ENCODE assay signal across 29 cellular contexts in genomic region chr12:114687269-114687605, GRCh38. TPM values are rescaled to one million over a fixed set of nuclear protein-coding genes. Genes with fewer than 3 reads are reported as not detected.
DNase-seq lines count a peak whose midpoint lies in the region; FAIRE-seq and TF ChIP-seq lines count a peak whose summit lies in the region.
"Had no signal": no experiment of that assay in that cellular context is flagged by ENCODE, and none has a peak within 500 bp of the region (broad histone marks: within the 10 kb centered on the region; RNA-seq: fewer than 3 reads in every experiment).

No MANE protein-coding gene starts in this region.

- H3K4me1 ChIP-seq in H1 (replicated peaks in 1 of 4; ENCODE audit: control insufficient read depth in 3 of 4, insufficient read depth in 4 of 4, low read length in 3 of 4): peaks cover 7 to 43% (median 34%) of the 10 kb centered on the region in 4 experiments
- H3K4me1 ChIP-seq in mesodermal cell (ENCODE audit: control insufficient read depth, insufficient read depth, low read length, poor library complexity, severe bottlenecking): peaks cover 34% of the 10 kb centered on the region
- H3K4me1 ChIP-seq in smooth muscle cell (ENCODE audit: low read depth): peaks cover 32% of the 10 kb centered on the region

- DNase-seq in HFF-Myc (ENCODE audit: extremely low read depth, low read depth) (no peak), H1 (ENCODE audit: low read depth in 1 of 2, low spot score in 2 of 2) (peak in 1 of 2 experiments; percentile 46), smooth muscle cell (lab: John Stamatoyannopoulos, UW; ENCODE audit: unreplicated experiment) (no peak), NCI-H1105 treated with DMSO at 0.1 percent for 48 hours (lab: John Stamatoyannopoulos, UW) (no peak), germinal center (ENCODE audit: low spot score) (no peak), NCI-H446 (lab: John Stamatoyannopoulos, UW) (no peak), DMS153 treated with DMSO at 0.1 percent for 48 hours (lab: John Stamatoyannopoulos, UW; ENCODE audit: unreplicated experiment) (no peak)
- DNase-seq: ACHN; activated CD4-positive, alpha-beta T cell treated with anti-CD3 and anti-CD28 coated beads for 48 hours; activated effector memory CD4-positive, alpha-beta T cell treated with anti-CD3 and anti-CD28 coated beads, Interleukin-2, amount 50 U/mL, for 16 hours; activated naive CD8-positive, alpha-beta T cell treated with anti-CD3 and anti-CD28 coated beads, Interleukin-2, amount 10 ng/mL, durations not matched to agents 7 days and 5 days; activated T-cell treated with anti-CD3 and anti-CD28 coated beads, Interleukin-2, amount 50 U/mL, for 1 hour; dermis blood vessel endothelial cell; glutamatergic neuron; lower lobe of right lung; NCI-H1048; NCI-H187; NCI-H524 treated with DMSO at 0.1 percent for 48 hours; nucleus accumbens; PC-3; Right ventricle myocardium superior; stimulated activated naive CD8-positive, alpha-beta T cell treated with anti-CD3 and anti-CD28 coated beads, Interleukin-15, amount 100 ng/mL, for 72 hours; tibial artery had no signal

- H2AK5ac ChIP-seq in H1 (ENCODE audit: low read depth, low read length): no peak overlapping the region

- H2BK12ac ChIP-seq in H1 (ENCODE audit: low read depth, low read length): peak overlapping the region; percentile 60; the same call in 1 of the 2 replicates

- TF ChIP-seq POLR2A in H1 (IDR thresholded peaks at IDR 0.05; ENCODE audit: control extremely low read depth in 1 of 2, low read depth in 2 of 2, low read length in 2 of 2): no peak

- no peak overlapping the region for H2BK120ac ChIP-seq in H1 (replicated peaks; ENCODE audit: low read depth, low read length)

- H3K23ac ChIP-seq in H1 (ENCODE audit: insufficient read length): no peak overlapping the region

- H3K79me1 ChIP-seq in H1 (ENCODE audit: low read depth, low read length): no peaks in the 10 kb centered on the region

- H3K9ac ChIP-seq in H1 (replicated peaks in 1 of 4; ENCODE audit: extremely low read depth in 1 of 4, low read depth in 3 of 4, low read length in 3 of 4) (no peak overlapping the region), smooth muscle cell (ENCODE audit: low read depth) (peak overlapping the region; percentile 59)
- H3K9ac ChIP-seq: BLaER1 treated with 17β-estradiol and CSF1 and Interleukin-3, amounts not matched to agents 10 nM and 100 nM had no signal

- H3K4me2 ChIP-seq in H1 (ENCODE audit: insufficient read depth in 1 of 2, low read depth in 2 of 2, low read length in 2 of 2): peak overlapping the region; percentile 41 to 95
- H3K4me2 ChIP-seq in smooth muscle cell: peak overlapping the region; percentile 89

- no peak overlapping the region for H4K8ac ChIP-seq in H1 (ENCODE audit: extremely low read depth, insufficient read depth, low read length)

- H4K91ac ChIP-seq in H1 (replicated peaks; ENCODE audit: insufficient read length, low read length): no peak overlapping the region

- H4K20me1 ChIP-seq in H1 (replicated peaks in 1 of 2; ENCODE audit: control insufficient read depth in 1 of 2, insufficient read depth in 2 of 2, low read length in 2 of 2) (peaks cover 4 to 26% of the 10 kb centered on the region in 2 experiments), smooth muscle cell (ENCODE audit: low read depth) (peaks cover 16% of the 10 kb centered on the region)

- H2BK5ac ChIP-seq in H1 (ENCODE audit: low read depth, low read length): no peak overlapping the region

- H4K5ac ChIP-seq in H1 (ENCODE audit: insufficient read length, low read depth, low read length): no peak overlapping the region

- TF ChIP-seq EP300 in H1 (IDR thresholded peaks at IDR 0.05; ENCODE audit: borderline replicate concordance in 1 of 2, low read depth in 2 of 2, low read length in 2 of 2): no peak

- no peak overlapping the region for H2BK15ac ChIP-seq in H1 (ENCODE audit: low read length)

- no peak overlapping the region for H3K14ac ChIP-seq in H1 (ENCODE audit: insufficient read length)

- H3K4me3 ChIP-seq in HFF-Myc (replicated peaks; ENCODE audit: low read depth, low read length) (peak overlapping the region; percentile 73), H1 (ENCODE audit: extremely low read depth in 1 of 4, insufficient read depth in 2 of 4, low read depth in 3 of 4, low read length in 4 of 4) (0 out of 8 replicates have a peak overlapping the region, but pooled peaks of 1 of the 4 experiments have one; percentile 54), mesodermal cell (ENCODE audit: extremely low read depth, insufficient read depth, low read length, poor library complexity, severe bottlenecking) (no peak overlapping the region), smooth muscle cell (peak overlapping the region; percentile 88)
- H3K4me3 ChIP-seq: BLaER1 treated with 17β-estradiol and CSF1 and Interleukin-3, amounts not matched to agents 10 nM and 100 nM; lower lobe of right lung; skin epidermis; tibial artery had no signal

- TF ChIP-seq CTCF in HFF-Myc (IDR thresholded peaks at IDR 0.05; ENCODE audit: low read depth, low read length, missing control alignments): no peak
- TF ChIP-seq CTCF in H1 (IDR thresholded peaks at IDR 0.05; ENCODE audit: control extremely low read depth in 1 of 3, insufficient read depth in 1 of 3, low read depth in 1 of 3, low read length in 3 of 3): no peak
- no peak for TF ChIP-seq CTCF in smooth muscle cell (IDR thresholded peaks at IDR 0.05; ENCODE audit: borderline replicate concordance, insufficient read depth, poor library complexity, severe bottlenecking)

- H3K9me3 ChIP-seq in H1 (ENCODE audit: insufficient read depth in 2 of 2, low read depth in 1 of 2, low read length in 1 of 2) (no peaks in the 10 kb centered on the region), mesodermal cell (ENCODE audit: control insufficient read depth, low read length) (no peaks in the 10 kb centered on the region), smooth muscle cell (replicated peaks; ENCODE audit: low read depth) (no peaks in the 10 kb centered on the region)
- H3K9me3 ChIP-seq: lower lobe of right lung, tibial artery had no signal

- H3K23me2 ChIP-seq in H1 (ENCODE audit: low read depth, low read length): peaks cover 16% of the 10 kb centered on the region; the same call in 1 of the 2 replicates

- H3K36me3 ChIP-seq in H1 (ENCODE audit: control insufficient read depth in 2 of 4, insufficient read depth in 4 of 4, low read length in 3 of 4) (no peaks in the 10 kb centered on the region), mesodermal cell (ENCODE audit: control insufficient read depth, insufficient read depth, low read length) (peaks cover under 1% of the 10 kb centered on the region), smooth muscle cell (ENCODE audit: low read depth) (no peaks in the 10 kb centered on the region)
- H3K36me3 ChIP-seq: BLaER1 treated with 17β-estradiol and CSF1 and Interleukin-3, amounts not matched to agents 10 nM and 100 nM; lower lobe of right lung; tibial artery had no signal

- H3K27me3 ChIP-seq in H1 (replicated peaks in 1 of 4; ENCODE audit: control insufficient read depth in 3 of 4, extremely low read depth in 1 of 4, insufficient read depth in 3 of 4, low read length in 3 of 4): peaks cover 78 to 94% (median 89%) of the 10 kb centered on the region in 4 experiments
- no peaks in the 10 kb centered on the region for H3K27me3 ChIP-seq in smooth muscle cell (ENCODE audit: low read depth)

- no peak overlapping the region for H3K18ac ChIP-seq in H1 (ENCODE audit: extremely low read depth, low read length)

- no peak for TF ChIP-seq RAD21 in H1 (IDR thresholded peaks at IDR 0.05 in 1 of 2, conservative IDR thresholded peaks at IDR 0.05 in 1 of 2; ENCODE audit: low read depth in 2 of 2, low read length in 2 of 2)

- 8% methylated on average over 10 of the region's 13 CpGs; no CpG with 5 or more reads in 1 of the 2 experiments for WGBS in H1 (ENCODE audit: extremely low coverage in 1 of 2, insufficient coverage in 1 of 2, insufficient read length in 1 of 2, insufficient replicate concordance in 2 of 2, low coverage in 1 of 2, low lambda C conversion rate in 2 of 2, missing lambda C conversion rate in 1 of 2), 2 experiments
- WGBS in mesodermal cell (ENCODE audit: insufficient coverage in 2 of 2), 2 experiments: 0 to 5% methylated on average over 2 to 7 of the region's 13 CpGs
- 5% methylated on average over 13 of the region's 13 CpGs for WGBS in smooth muscle cell (ENCODE audit: low lambda C conversion rate)

- POLR2A ChIA-PET in H1 (lab: Charles Lee; ENCODE audit: partially characterized antibody): interaction anchor here (1.2 to 1.7 kb wide), 4 partner anchors 11 to 17 kb away, joined by 4 to 6 read pairs (median 4); no protein-coding TSS in a partner anchor

- no peaks in the 10 kb centered on the region for H3K79me2 ChIP-seq in H1 (ENCODE audit: control insufficient read depth in 1 of 2, insufficient read depth in 2 of 2, low read length in 2 of 2)
- peaks cover 65% of the 10 kb centered on the region for H3K79me2 ChIP-seq in smooth muscle cell (ENCODE audit: low read depth)

- no peak for FAIRE-seq in H1 (lab: Jason Lieb, UNC)

- no peak overlapping the region for H3K27ac ChIP-seq in H1 (ENCODE audit: low read depth, low read length)
- H3K27ac ChIP-seq in mesodermal cell (ENCODE audit: low read depth, low read length, severe bottlenecking): peak overlapping the region; percentile 94
- peak overlapping the region; percentile 99 for H3K27ac ChIP-seq in smooth muscle cell (ENCODE audit: low read depth)
- H3K27ac ChIP-seq: BLaER1 treated with 17β-estradiol and CSF1 and Interleukin-3, amounts not matched to agents 10 nM and 100 nM; HL-60; lower lobe of right lung; skin epidermis; tibial artery had no signal

- H2BK20ac ChIP-seq in H1 (ENCODE audit: low read length): no peak overlapping the region

- H3K4ac ChIP-seq in H1 (replicated peaks; ENCODE audit: insufficient read length, low read depth, low read length): no peak overlapping the region

- CTCF ChIA-PET in H1 (lab: Charles Lee; ENCODE audit: partially characterized antibody): interaction anchor here (1.0 to 2.8 kb wide), 5 partner anchors 9 to 19 kb away, joined by 3 to 12 read pairs (median 6); no protein-coding TSS in a partner anchor

- H2AFZ ChIP-seq in H1 (ENCODE audit: low read length) (no peak overlapping the region), smooth muscle cell (ENCODE audit: low read depth) (peak overlapping the region; percentile 79)

- H3K56ac ChIP-seq in H1 (replicated peaks; ENCODE audit: insufficient read length, low read depth, low read length): no peak overlapping the region

- H3F3A ChIP-seq in smooth muscle cell (ENCODE audit: low read depth): peaks cover 13% of the 10 kb centered on the region

RNA-seq across cellular contexts. Expression of gene TBX3, which starts 3.3 kb away (rescaled TPM):
- 0.29 and 1.0 TPM in 2 replicates for total RNA-seq in H1 (2021; fragmentation: NEBNext Ultra II Directional; extraction: Animal tissue kit (Norgen Biotek cat#: 25700))
- polyA plus RNA-seq in H1 (2011; rRNA removed): 0.09 TPM in 2 replicates
- 0.09 TPM for polyA plus RNA-seq in H1 (2011; cell fraction: cytosol; rRNA removed)
- 0.20 TPM for polyA plus RNA-seq in H1 (2011; cell fraction: nucleus; rRNA removed)
- polyA plus RNA-seq in H1 (2012, experiment 1 of 2): 0.12 to 0.38 TPM (median 0.24 TPM) in 4 replicates
- 0.18 TPM for polyA plus RNA-seq in H1 (2012, experiment 2 of 2)
- 0.30 TPM for polyA plus RNA-seq in H1 (2013, experiment 1 of 2)
- 0.13 TPM for polyA plus RNA-seq in H1 (2013, experiment 2 of 2)
- 0.09 TPM in 1 of 2 replicates, not detected in the other for polyA minus RNA-seq in H1 (2011; rRNA and poly(A)+ RNA removed)
- polyA minus RNA-seq in H1 (2011; cell fraction: cytosol; rRNA and poly(A)+ RNA removed): 0.73 TPM
- 0.50 TPM for polyA minus RNA-seq in H1 (2011; cell fraction: nucleus; rRNA and poly(A)+ RNA removed)
- 73.1 TPM for polyA plus RNA-seq in mesodermal cell (2013, experiment 1 of 2)
- 94.7 TPM for polyA plus RNA-seq in mesodermal cell (2013, experiment 2 of 2)
- 100 and 104 TPM in 2 replicates for total RNA-seq in smooth muscle cell
- polyA plus RNA-seq in smooth muscle cell: 100 and 110 TPM in 2 replicates
- total RNA-seq: activated CD8-positive, alpha-beta memory T cell treated with anti-CD3 and anti-CD28 coated beads for 36 hours; activated naive CD8-positive, alpha-beta T cell treated with anti-CD3 and anti-CD28 coated beads, Interleukin-2, amount 10 ng/mL, durations not matched to agents 7 days and 5 days; T-helper 2 cell treated with Interferon-gamma antibody and Interleukin-4, amounts not matched to agents 100 ng/mL and 5 ng/mL, for 36 hours had no signal

Comparison
In these comparisons a context has a peak if more than half of its experiments do, and no peak if none do; other contexts are left out.
1. RNA of gene TBX3, which starts 3.3 kb away (total RNA-seq): 100 to 104 TPM in smooth muscle cell; 0.29 to 1.0 TPM in H1; every median in the first group is over 10 times any median in the second.